8 cellular contexts compared by ENCODE assay signal in the genomic region with DNA sequence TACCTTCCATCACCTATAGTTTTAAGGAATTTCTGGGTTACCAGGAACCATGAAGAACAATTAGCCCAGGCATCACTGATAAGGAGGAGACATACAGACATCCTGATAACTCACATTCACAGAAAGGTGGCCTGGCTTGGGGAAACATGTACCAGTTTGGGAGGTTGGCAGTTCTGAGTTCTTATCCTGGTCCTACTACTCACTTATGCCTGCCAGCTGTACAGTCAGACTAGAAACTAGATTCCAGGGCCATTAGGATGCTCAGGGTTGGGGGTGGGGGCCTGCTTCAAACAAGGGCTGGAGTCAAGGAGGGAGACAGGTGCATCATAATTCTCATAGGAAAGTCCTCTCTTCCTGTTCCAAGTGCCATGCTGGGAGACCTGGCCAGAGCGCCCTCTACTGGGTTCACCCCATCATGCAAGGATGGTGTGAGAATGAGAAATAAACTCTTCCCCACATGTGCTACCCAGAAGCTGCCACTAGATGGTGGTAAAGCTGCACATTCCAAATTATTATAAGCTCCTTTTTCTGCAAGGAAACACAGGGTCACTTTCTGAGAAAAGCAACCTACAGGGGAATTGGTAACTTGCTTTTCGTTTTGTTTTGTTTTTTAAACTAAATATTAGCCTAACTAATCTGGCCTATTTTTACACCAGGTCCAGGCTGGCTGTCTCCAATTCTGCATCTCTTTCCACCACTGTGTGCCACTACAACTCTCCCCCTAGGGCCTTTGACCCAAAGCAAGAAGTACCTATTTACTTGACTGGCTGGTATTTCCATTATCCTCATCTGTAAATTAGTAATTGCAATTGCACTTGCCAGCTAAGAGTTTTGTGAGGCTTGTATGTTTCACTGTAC. TPM values are rescaled to one million over a fixed set of nuclear protein-coding genes. Genes with fewer than 3 reads are reported as not detected.
DNase-seq lines count a peak whose midpoint lies in the region; ATAC-seq and TF ChIP-seq lines count a peak whose summit lies in the region.

No MANE protein-coding gene starts in this region.

- H3K79me2 ChIP-seq in PC-9 (ENCODE audit: low read depth) (no peaks in the 10 kb centered on the region), osteoblast (ENCODE audit: insufficient read depth, low read length) (no peaks in the 10 kb centered on the region)

- H3K9me3 Mint-ChIP-seq in Calu3 (ENCODE audit: low read depth, unreplicated experiment): no peaks in the 10 kb centered on the region

- H3K36me3 Mint-ChIP-seq in Calu3 (ENCODE audit: insufficient read depth, unreplicated experiment): no peaks in the 10 kb centered on the region

- H3K4me2 ChIP-seq in PC-9 (no peak overlapping the region), osteoblast (ENCODE audit: insufficient read depth, low read length) (no peak overlapping the region)

- intact Hi-C loops in Calu3 (cut with micrococcal nuclease; ENCODE audit: unreplicated experiment) (loop anchor here (1.0 to 5.0 kb wide), 4 partner anchors 39 to 180 kb away; no protein-coding TSS in a partner anchor), PC-9 (cut with micrococcal nuclease; ENCODE audit: unreplicated experiment) (loop anchor here (1.0 to 10.0 kb wide), 6 partner anchors 39 to 920 kb away; a partner anchor contains a TSS)

- H3K4me1 ChIP-seq in PC-9 (replicated peaks; ENCODE audit: insufficient read depth) (no peaks in the 10 kb centered on the region), osteoblast (ENCODE audit: insufficient read depth, low read length) (no peaks in the 10 kb centered on the region)

- H3K4me1 Mint-ChIP-seq in Calu3 (ENCODE audit: low read depth, unreplicated experiment): no peaks in the 10 kb centered on the region

- H3K9me3 ChIP-seq in PC-9 (ENCODE audit: insufficient read depth, low read depth): no peaks in the 10 kb centered on the region
- H3K9me3 ChIP-seq in osteoblast (ENCODE audit: low read depth, low read length): no peaks in the 10 kb centered on the region

- H4K20me1 ChIP-seq in PC-9 (ENCODE audit: insufficient read depth): no peaks in the 10 kb centered on the region
- H4K20me1 ChIP-seq in osteoblast (ENCODE audit: insufficient read depth, low read length): no peaks in the 10 kb centered on the region

- no peak overlapping the region for H3K4me3 Mint-ChIP-seq in Calu3 (ENCODE audit: low read depth, unreplicated experiment)

- no peak overlapping the region for H3K27ac ChIP-seq in PC-9
- H3K27ac ChIP-seq in osteoblast (ENCODE audit: low read depth, low read length): no peak overlapping the region

- H3K27me3 Mint-ChIP-seq in Calu3 (ENCODE audit: unreplicated experiment): peaks cover 20% of the 10 kb centered on the region

- H3K27ac Mint-ChIP-seq in Calu3 (ENCODE audit: unreplicated experiment): no peak overlapping the region

- CTCF ChIA-PET in Calu3 (lab: Charles Lee): interaction anchor here (0.6 to 2.5 kb wide), 22 partner anchors 11 to 182 kb away, joined by 3 to 16 read pairs (median 4); a partner anchor contains a TSS
- CTCF ChIA-PET in PC-9 (lab: Charles Lee): interaction anchor here (0.6 to 1.9 kb wide), 13 partner anchors 11 to 868 kb away, joined by 3 to 10 read pairs (median 6); a partner anchor contains a TSS

- no peaks in the 10 kb centered on the region for H3K9me2 ChIP-seq in PC-9 (ENCODE audit: insufficient read depth)

- ATAC-seq in GM19023 (IDR thresholded peaks at IDR 0.05; ENCODE audit: unreplicated experiment) (no peak), HG02973 (IDR thresholded peaks at IDR 0.05; ENCODE audit: unreplicated experiment) (no peak)

- H3K27me3 ChIP-seq in PC-9 (ENCODE audit: insufficient read depth, low read depth) (peaks cover 10% of the 10 kb centered on the region; the same call in 1 of the 2 replicates), osteoblast (ENCODE audit: insufficient read depth, low read length) (no peaks in the 10 kb centered on the region)

- TF ChIP-seq CTCF in Calu3 (IDR thresholded peaks at IDR 0.05; ENCODE audit: unreplicated experiment): peak; percentile 92
- TF ChIP-seq CTCF in PC-9 (conservative IDR thresholded peaks at IDR 0.05): peak; percentile 97
- TF ChIP-seq CTCF in fibroblast of villous mesenchyme (IDR thresholded peaks at IDR 0.05; ENCODE audit: insufficient read depth, low read depth, low read length): peak; percentile 96
- TF ChIP-seq CTCF in osteoblast (IDR thresholded peaks at IDR 0.05; ENCODE audit: extremely low read depth, low read depth, low read length): peak; percentile 99

- POLR2A ChIA-PET in PC-9 (lab: Charles Lee; ENCODE audit: unreplicated experiment): interaction anchor here (0.7 kb wide), 2 partner anchors 192 to 1491 kb away, joined by 3 read pairs; no protein-coding TSS in a partner anchor

- no peaks in the 10 kb centered on the region for H3F3A ChIP-seq in PC-9 (ENCODE audit: insufficient read depth, low read depth)

- H3K4me3 ChIP-seq in PC-9 (no peak overlapping the region), fibroblast of villous mesenchyme (ENCODE audit: low read depth, low read length) (no peak overlapping the region), osteoblast (ENCODE audit: insufficient read depth, low read length) (no peak overlapping the region)

- H2AFZ ChIP-seq in PC-9 (no peak overlapping the region), osteoblast (ENCODE audit: low read length) (no peak overlapping the region)

- DNase-seq in Calu3 (peak; percentile 67), HUDEP-2 (lab: John Stamatoyannopoulos, UW; ENCODE audit: unreplicated experiment in 76 of 76) (peak in 40 of 76 experiments; percentile 1 to 60 (median 21)), PC-9 (peak; percentile 48 to 56), activated T-helper 1 cell treated with Interleukin-2 at 50 U/mL for 16 hours (ENCODE audit: low read depth) (peak; percentile 9), fibroblast of villous mesenchyme (ENCODE audit: low read depth) (peak; percentile 69), osteoblast (ENCODE audit: insufficient read length, low spot score, missing footprints) (no peak)

- H3K36me3 ChIP-seq in PC-9 (ENCODE audit: low read depth) (no peaks in the 10 kb centered on the region), osteoblast (ENCODE audit: insufficient read depth, low read length) (no peaks in the 10 kb centered on the region)

- no TSS peak for BruUV-seq in Calu3 (replicated peaks; lab: Mats Ljungman, UMichigan)
- BruUV-seq in PC-9 (replicated peaks; lab: Mats Ljungman, UMichigan): no TSS peak

RNA-seq across cellular contexts. Expression of a gene that starts 14.5 kb away (rescaled TPM):
- total RNA-seq in Calu3 (2022) (58.1 and 211 TPM in 2 replicates), PC-9 (2021) (0.98 and 1.3 TPM in 2 replicates), fibroblast of villous mesenchyme (2.3 and 5.6 TPM in 2 replicates), osteoblast (8.3 and 18.1 TPM in 2 replicates)

RNA-seq across cellular contexts. Expression of a gene that starts 54.5 kb away (rescaled TPM):
- total RNA-seq in Calu3 (2022) (159 and 326 TPM in 2 replicates), PC-9 (2021) (16.2 and 17.4 TPM in 2 replicates), fibroblast of villous mesenchyme (10.3 and 12.5 TPM in 2 replicates), osteoblast (1.8 and 6.9 TPM in 2 replicates)
